Comparison of ENCODE assay signal across 8 cellular contexts in the genomic region with DNA sequence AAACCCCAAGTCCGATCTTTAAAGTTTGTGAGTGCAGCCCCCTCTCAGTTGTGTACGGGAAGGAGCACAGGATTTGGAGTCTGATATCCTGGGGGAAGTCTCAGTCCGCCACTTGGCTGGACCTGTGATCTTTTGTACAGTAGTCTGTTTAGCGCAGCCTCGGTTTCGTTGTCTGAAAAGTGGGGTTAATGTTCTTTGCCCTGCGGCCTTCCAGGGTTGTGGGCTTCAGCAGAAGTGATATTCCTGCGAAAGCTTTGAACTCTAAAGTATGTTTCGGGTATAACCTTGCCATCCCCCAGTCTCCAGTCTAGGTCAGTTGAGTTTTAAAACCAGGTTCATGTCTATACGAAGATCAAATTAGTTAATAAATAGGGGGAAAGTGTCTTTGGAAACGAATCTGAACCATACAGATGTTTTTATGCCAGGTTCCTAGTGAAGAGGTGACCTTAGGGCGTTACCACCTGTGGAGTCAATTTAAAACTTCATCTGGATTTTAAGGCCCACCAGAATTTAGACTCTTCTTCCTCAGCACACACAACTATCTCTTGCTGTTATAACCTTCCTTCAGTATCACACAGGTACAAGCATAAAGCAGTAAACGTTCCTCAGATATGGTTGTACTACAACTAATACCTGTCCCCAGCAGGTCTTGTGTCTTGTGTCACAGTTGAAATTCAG. TPM values are rescaled to one million over a fixed set of nuclear protein-coding genes. Genes with fewer than 3 reads are reported as not detected.
DNase-seq lines count a peak whose midpoint lies in the region; ATAC-seq, FAIRE-seq and TF ChIP-seq lines count a peak whose summit lies in the region.

No MANE protein-coding gene starts in this region.

- H3K27me3 Mint-ChIP-seq in type B pancreatic cell, result peaks cover under 1% of the 10 kb centered on the region

- H3K4me1 Mint-ChIP-seq in type B pancreatic cell (ENCODE audit: unreplicated experiment), result peaks cover 31% of the 10 kb centered on the region

- H3K36me3 ChIP-seq in GM12878 (ENCODE audit: control insufficient read depth in 2 of 2, insufficient read depth in 2 of 2, low read length in 1 of 2), result no peaks in the 10 kb centered on the region
- no peaks in the 10 kb centered on the region for H3K36me3 ChIP-seq in right lobe of liver

- RAD21 ChIA-PET in GM12878 (lab: Charles Lee; ENCODE audit: unreplicated experiment), result interaction anchor here (1.4 kb wide), 1 partner anchor 35 kb away, joined by 5 read pairs; no protein-coding TSS in a partner anchor

- no peak for DNase-seq in GM12878 (ENCODE audit: low read depth, low spot score)
- DNase-seq in right lobe of liver, result no peak
- DNase-seq in type B pancreatic cell (ENCODE audit: extremely low spot score, unreplicated experiment), result no peak
- DNase-seq in H54 (ENCODE audit: insufficient read length, low spot score), result no peak
- no peak for DNase-seq in NCI-H2171 (lab: John Stamatoyannopoulos, UW)
- no peak for DNase-seq in cerebellum (ENCODE audit: low spot score)

- H3K27me3 ChIP-seq in GM12878 (replicated peaks in 1 of 2; ENCODE audit: control insufficient read depth in 2 of 2, insufficient read depth in 2 of 2, low read length in 1 of 2), result no peaks in the 10 kb centered on the region
- H3K27me3 ChIP-seq in right lobe of liver, result no peaks in the 10 kb centered on the region

- peaks cover 50% of the 10 kb centered on the region for H3K79me2 ChIP-seq in GM12878 (ENCODE audit: control insufficient read depth, insufficient read depth, low read length)

- H3K36me3 Mint-ChIP-seq in type B pancreatic cell, result no peaks in the 10 kb centered on the region

- 5% methylated on average over 13 of the region's 13 CpGs for WGBS in GM12878 (ENCODE audit: insufficient coverage, insufficient replicate concordance, low lambda C conversion rate, missing lambda C conversion rate)
- 4% methylated on average over 10 of the region's 13 CpGs for WGBS in right lobe of liver (ENCODE audit: insufficient coverage, low coverage, low lambda C conversion rate, missing lambda C conversion rate)

- H3K9me3 Mint-ChIP-seq in type B pancreatic cell, result peaks cover 4% of the 10 kb centered on the region

- TF ChIP-seq CTCF in GM12878 (IDR thresholded peaks at IDR 0.05 in 2 of 3, conservative IDR thresholded peaks at IDR 0.05 in 1 of 3; ENCODE audit: control insufficient read depth in 2 of 3, extremely low read depth in 1 of 3, insufficient read depth in 1 of 3, low read depth in 3 of 3, low read length in 3 of 3) (no peak), right lobe of liver (IDR thresholded peaks at IDR 0.05) (no peak), type B pancreatic cell (conservative IDR thresholded peaks at IDR 0.05) (no peak)

- TF ChIP-seq POLR2A in GM12878 (IDR thresholded peaks at IDR 0.05; ENCODE audit: low read depth, low read length) (no peak), right lobe of liver (IDR thresholded peaks at IDR 0.05) (no peak), H54 (IDR thresholded peaks at IDR 0.05; ENCODE audit: low read depth, low read length) (no peak)

- BruUV-seq in GM12878 (replicated peaks; lab: Mats Ljungman, UMichigan), result TSS peak; percentile 63

- H3K4me3 ChIP-seq in GM12878, result peak overlapping the region; percentile 92
- H3K4me3 ChIP-seq in right lobe of liver, result peak overlapping the region; percentile 83 to 88 (median 88)

- peak; percentile 4 for ATAC-seq in GM18498 (IDR thresholded peaks at IDR 0.05; ENCODE audit: unreplicated experiment)
- peak; percentile 8 for ATAC-seq in HG02885 (IDR thresholded peaks at IDR 0.05; ENCODE audit: poor library complexity, unreplicated experiment)
- ATAC-seq in GM12878, result peak; percentile 10
- peak in 3 of 4 donors; percentile 17 to 34 (median 24) for ATAC-seq in right lobe of liver

- no peak for FAIRE-seq in GM12878 (lab: Jason Lieb, UNC)
- no peak for FAIRE-seq in H54 (lab: Jason Lieb, UNC)

- peak overlapping the region; percentile 99 for H3K9ac ChIP-seq in GM12878 (ENCODE audit: control insufficient read depth, insufficient read depth, low read length)

- peak overlapping the region; percentile 94 for H2AFZ ChIP-seq in GM12878 (ENCODE audit: control insufficient read depth, low read depth, low read length)

- peaks cover 3% of the 10 kb centered on the region; the same call in 2 of the 3 replicates for H3K9me3 ChIP-seq in GM12878 (replicated peaks; ENCODE audit: control insufficient read depth, insufficient read depth, low read length)
- H3K9me3 ChIP-seq in right lobe of liver, result no peaks in the 10 kb centered on the region

- H3K4me1 ChIP-seq in GM12878 (ENCODE audit: control insufficient read depth, insufficient read depth, low read length) (peaks cover 22% of the 10 kb centered on the region), right lobe of liver (peaks cover 0 to 10% (median 4%) of the 10 kb centered on the region in 4 donors)

- intact Hi-C loops in GM12878 (cut with micrococcal nuclease; ENCODE audit: unreplicated experiment), result no loop called here
- intact Hi-C loops in right lobe of liver (cut with DNase I), result no loop called here

- H3K27ac Mint-ChIP-seq in type B pancreatic cell, result peak overlapping the region; percentile 80

- POLR2A ChIA-PET in GM12878 (lab: Charles Lee), result interaction anchor here (0.6 to 1.1 kb wide), 4 partner anchors 22 to 382 kb away, joined by 3 to 6 read pairs (median 3); no protein-coding TSS in a partner anchor

- peaks cover 2% of the 10 kb centered on the region; the same call in 1 of the 2 replicates for H4K20me1 ChIP-seq in GM12878 (ENCODE audit: control insufficient read depth, insufficient read depth)

- CTCF ChIA-PET in GM12878 (lab: Yijun Ruan, JAX), result interaction anchor here (0.6 to 3.9 kb wide), 3 partner anchors 35 to 434 kb away, joined by 3 to 23 read pairs (median 3); no protein-coding TSS in a partner anchor

- H3K4me3 Mint-ChIP-seq in type B pancreatic cell, result peak overlapping the region; percentile 86

- H3K27ac ChIP-seq in GM12878 (ENCODE audit: control insufficient read depth, insufficient read depth) (peak overlapping the region; percentile 94), right lobe of liver (peak overlapping the region; percentile 90 to 97 (median 90))

- no peak for TF ChIP-seq EP300 in GM12878 (IDR thresholded peaks at IDR 0.05; ENCODE audit: borderline replicate concordance in 1 of 2, control insufficient read depth in 1 of 2, low read depth in 2 of 2, low read length in 2 of 2)

- SMC1A ChIA-PET in GM12878 (lab: Charles Lee; ENCODE audit: uncharacterized antibody, unreplicated experiment), result interaction anchor here (0.7 kb wide), 1 partner anchor 53 kb away, joined by 3 read pairs; no protein-coding TSS in a partner anchor

- no peak for TF ChIP-seq RAD21 in GM12878 (IDR thresholded peaks at IDR 0.05; ENCODE audit: insufficient read depth, low read depth, low read length)

- H3K4me2 ChIP-seq in GM12878 (ENCODE audit: control insufficient read depth, insufficient read depth), result peak overlapping the region; percentile 73

- in situ Hi-C loops in GM12878 (cut with MboI), result no loop called here

TF ChIP-seq in GM12878, 131 proteins besides CTCF, POLR2A, EP300 and RAD21:
- 0 out of 2 replicates have a peak, but pooled peaks have one; percentile 2 for TF ChIP-seq EED (IDR thresholded peaks at IDR 0.05; ENCODE audit: low read depth)
- TF ChIP-seq, protein P1, sequence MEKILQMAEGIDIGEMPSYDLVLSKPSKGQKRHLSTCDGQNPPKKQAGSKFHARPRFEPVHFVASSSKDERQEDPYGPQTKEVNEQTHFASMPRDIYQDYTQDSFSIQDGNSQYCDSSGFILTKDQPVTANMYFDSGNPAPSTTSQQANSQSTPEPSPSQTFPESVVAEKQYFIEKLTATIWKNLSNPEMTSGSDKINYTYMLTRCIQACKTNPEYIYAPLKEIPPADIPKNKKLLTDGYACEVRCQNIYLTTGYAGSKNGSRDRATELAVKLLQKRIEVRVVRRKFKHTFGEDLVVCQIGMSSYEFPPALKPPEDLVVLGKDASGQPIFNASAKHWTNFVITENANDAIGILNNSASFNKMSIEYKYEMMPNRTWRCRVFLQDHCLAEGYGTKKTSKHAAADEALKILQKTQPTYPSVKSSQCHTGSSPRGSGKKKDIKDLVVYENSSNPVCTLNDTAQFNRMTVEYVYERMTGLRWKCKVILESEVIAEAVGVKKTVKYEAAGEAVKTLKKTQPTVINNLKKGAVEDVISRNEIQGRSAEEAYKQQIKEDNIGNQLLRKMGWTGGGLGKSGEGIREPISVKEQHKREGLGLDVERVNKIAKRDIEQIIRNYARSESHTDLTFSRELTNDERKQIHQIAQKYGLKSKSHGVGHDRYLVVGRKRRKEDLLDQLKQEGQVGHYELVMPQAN (conservative IDR thresholded peaks at IDR 0.05), result no peak

RNA-seq across cellular contexts. Expression of a gene that starts 0.9 kb away (rescaled TPM):
- total RNA-seq in GM12878 (2013; cell fraction: nucleolus; rRNA removed), result 59.1 and 61.5 TPM in 2 replicates
- 12.1 and 15.8 TPM in 2 replicates for total RNA-seq in GM12878 (2014; rRNA removed)
- total RNA-seq in GM12878 (2014; rRNA removed; fragmentation: Illumina TruSeq; extraction: Trizol), result 19.7 and 20.3 TPM in 2 replicates
- 12.9 and 13.7 TPM in 2 replicates for total RNA-seq in GM12878 (2021)
- polyA plus RNA-seq in GM12878 (2011; ENCODE audit: low read depth), result 6.5 TPM
- 16.2 and 19.5 TPM in 2 replicates for polyA plus RNA-seq in GM12878 (2011; rRNA removed)
- 9.3 and 9.4 TPM in 2 replicates for polyA plus RNA-seq in GM12878 (2011; cell fraction: cytosol; rRNA removed)
- 12.7 and 14.3 TPM in 2 replicates for polyA plus RNA-seq in GM12878 (2011; cell fraction: nucleus; rRNA removed)
- polyA plus RNA-seq in GM12878 (2012), result 9.5 and 12.9 TPM in 2 replicates
- 19.4 and 27.7 TPM in 2 replicates for polyA plus RNA-seq in GM12878 (2014; fragmentation: Illumina TruSeq; extraction: Trizol)
- polyA plus RNA-seq in GM12878 (2014; fragmentation: Nextera tagmentation; extraction: Ambion mirVana), result 10 to 100 TPM; 11.3 to 14.7 TPM
- 12.4 and 13.8 TPM in 2 replicates for polyA plus RNA-seq in GM12878 (2014; rRNA removed)
- 10 to 100 TPM; 16.0 to 19.9 TPM for polyA plus RNA-seq in GM12878 (2016; fragmentation: Nextera tagmentation; extraction: Ambion mirVana)
- polyA minus RNA-seq in GM12878 (2011; rRNA and poly(A)+ RNA removed), result 20.3 and 30.3 TPM in 2 replicates
- polyA minus RNA-seq in GM12878 (2011; cell fraction: cytosol; rRNA and poly(A)+ RNA removed), result 5.5 and 8.2 TPM in 2 replicates
- polyA minus RNA-seq in GM12878 (2011; cell fraction: nucleus; rRNA and poly(A)+ RNA removed), result 25.0 and 29.6 TPM in 2 replicates
- 1 to 10 TPM; 5.0 to 6.5 (median 5.5) TPM for total RNA-seq in right lobe of liver
- total RNA-seq in type B pancreatic cell (ENCODE audit: low replicate concordance), result 14.2 and 15.4 TPM in 2 replicates
- total RNA-seq in cerebellum, result 14.7 TPM
